In the genomic region with DNA sequence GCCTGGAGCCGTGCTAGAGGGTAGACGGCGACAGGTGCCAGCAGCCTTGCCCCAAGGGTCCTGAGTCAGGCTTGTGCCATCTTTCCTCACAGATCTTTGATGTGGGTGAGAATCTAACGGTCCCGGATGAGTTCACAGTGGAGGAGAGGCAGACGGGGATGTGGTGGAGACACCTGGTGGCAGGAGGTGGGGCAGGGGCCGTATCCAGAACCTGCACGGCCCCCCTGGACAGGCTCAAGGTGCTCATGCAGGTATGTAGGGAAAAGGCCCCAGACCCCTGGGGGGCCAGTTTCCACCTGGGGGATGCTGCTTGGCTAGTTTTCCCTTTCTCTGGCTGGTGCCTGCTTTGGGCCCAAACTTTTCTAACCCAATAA, we compare ENCODE assay signal across 9 cellular contexts. TPM values are rescaled to one million over a fixed set of nuclear protein-coding genes. Genes with fewer than 3 reads are reported as not detected.
DNase-seq lines count a peak whose midpoint lies in the region; ATAC-seq, FAIRE-seq and TF ChIP-seq lines count a peak whose summit lies in the region.
"Had no signal": no experiment of that assay in that cellular context is flagged by ENCODE, and none has a peak within 500 bp of the region (broad histone marks: within the 10 kb centered on the region; RNA-seq: fewer than 3 reads in every experiment).

No MANE protein-coding gene starts in this region.

- peak overlapping the region; percentile 32; the same call in 1 of the 2 replicates for H3K4me3 Mint-ChIP-seq in HFFc6
- H3K4me3 Mint-ChIP-seq in activated T-helper 17 cell treated with anti-CD3 and anti-CD28 coated beads, Interleukin-2, amount 50 U/mL, for 72 hours, result no peak overlapping the region
- no peak overlapping the region for H3K4me3 Mint-ChIP-seq in glutamatergic neuron (ENCODE audit: unreplicated experiment)

- WGBS in A549 (ENCODE audit: missing lambda C conversion rate), result 87% methylated on average over 8 of the region's 8 CpGs
- WGBS in HepG2 (ENCODE audit: low lambda C conversion rate), result 15% methylated on average over 5 of the region's 8 CpGs

- in situ Hi-C loops in HepG2 (cut with HindIII; ENCODE audit: extremely low pct_ligation_motif_present, low pct_unique_long_range_greater_than_20kb), result no loop called here

- BruUV-seq in HepG2 (replicated peaks; lab: Mats Ljungman, UMichigan), result no TSS peak

- no peak for DNase-seq in A549 (ENCODE audit: low read depth in 1 of 2, low spot score in 1 of 2)
- DNase-seq in HFFc6, result no peak
- peak; percentile 41 for DNase-seq in HepG2 (ENCODE audit: low spot score)
- no peak for DNase-seq in HuH-7 (ENCODE audit: low spot score)
- DNase-seq in glutamatergic neuron, result no peak

- H4K20me1 ChIP-seq in HepG2 (ENCODE audit: insufficient read depth, low read length), result peaks cover 17% of the 10 kb centered on the region; the same call in 1 of the 2 replicates

- CTCF ChIA-PET in A549 (lab: Yijun Ruan, JAX) (interaction anchor here (0.6 to 19.6 kb wide), 9 partner anchors 9 to 161 kb away, joined by 3 to 290 read pairs (median 6); no protein-coding TSS in a partner anchor), HepG2 (lab: Yijun Ruan, JAX; ENCODE audit: low intra/inter-chr PET ratio, low total read pairs) (interaction anchor here (1.3 to 2.6 kb wide), 2 partner anchors 14 to 20 kb away, joined by 5 to 14 read pairs; no protein-coding TSS in a partner anchor)

- H3K4me3 ChIP-seq in A549 (no peak overlapping the region), HepG2 (replicated peaks in 1 of 3; ENCODE audit: insufficient read depth in 1 of 3, low read depth in 2 of 3, low read length in 3 of 3) (peak overlapping the region in 1 of 3 experiments; percentile 38; a peak in 2 of 6 replicates)

- H3K4me1 Mint-ChIP-seq in HFFc6 (ENCODE audit: low read depth) (peaks cover 32% of the 10 kb centered on the region), glutamatergic neuron (ENCODE audit: low read depth, unreplicated experiment) (peaks cover 48% of the 10 kb centered on the region)
- H3K4me1 Mint-ChIP-seq in activated T-helper 17 cell treated with anti-CD3 and anti-CD28 coated beads, Interleukin-2, amount 50 U/mL, for 72 hours, result peaks cover 15% of the 10 kb centered on the region

- H3K36me3 Mint-ChIP-seq in HFFc6 (ENCODE audit: low read depth), result peaks cover 42% of the 10 kb centered on the region
- H3K36me3 Mint-ChIP-seq in activated T-helper 17 cell treated with anti-CD3 and anti-CD28 coated beads, Interleukin-2, amount 50 U/mL, for 72 hours (ENCODE audit: low read depth), result peaks cover 69% of the 10 kb centered on the region
- no peaks in the 10 kb centered on the region for H3K36me3 Mint-ChIP-seq in glutamatergic neuron (ENCODE audit: unreplicated experiment)

- TF ChIP-seq POLR2A in A549 (IDR thresholded peaks at IDR 0.05; ENCODE audit: low read length) (no peak), HepG2 (IDR thresholded peaks at IDR 0.05; ENCODE audit: insufficient read depth in 1 of 2, low read depth in 2 of 2, low read length in 2 of 2) (no peak)

- no peak overlapping the region for H3K27ac ChIP-seq in A549
- H3K27ac ChIP-seq in HepG2 (ENCODE audit: extremely low read length, insufficient read depth, low read length), result peak overlapping the region; percentile 90

- intact Hi-C loops in HepG2 (cut with micrococcal nuclease; ENCODE audit: unreplicated experiment), result loop anchor here (1.0 to 5.0 kb wide), 2 partner anchors 12 to 36 kb away; a partner anchor contains a TSS

- peak; percentile 2; the same call in 1 of the 3 replicates for TF ChIP-seq CTCF in A549 (IDR thresholded peaks at IDR 0.05)
- TF ChIP-seq CTCF in HFFc6 (IDR thresholded peaks at IDR 0.05), result peak; percentile 58
- peak; percentile 65 for TF ChIP-seq CTCF in HepG2 (CRISPR knock-in tag; IDR thresholded peaks at IDR 0.05)
- no peak for TF ChIP-seq CTCF in glutamatergic neuron (IDR thresholded peaks at IDR 0.05; ENCODE audit: partially characterized antibody, unreplicated experiment)

- TF ChIP-seq EP300 in A549 (IDR thresholded peaks at IDR 0.05) (no peak), HepG2 (IDR thresholded peaks at IDR 0.05; ENCODE audit: low read depth in 2 of 2, low read length in 2 of 2) (no peak), HepG2 (CRISPR knock-in tag; IDR thresholded peaks at IDR 0.05; ENCODE audit: borderline replicate concordance) (no peak)

- peaks cover 30% of the 10 kb centered on the region for H3K79me2 ChIP-seq in HepG2 (ENCODE audit: insufficient read depth, low read length)

- H3K4me1 ChIP-seq in A549 (peaks cover 21% of the 10 kb centered on the region), HepG2 (ENCODE audit: insufficient read depth, low read length) (peaks cover 91% of the 10 kb centered on the region)

- H3K27me3 Mint-ChIP-seq in HFFc6 (ENCODE audit: insufficient read depth), result peaks cover 9% of the 10 kb centered on the region
- H3K27me3 Mint-ChIP-seq in activated T-helper 17 cell treated with anti-CD3 and anti-CD28 coated beads, Interleukin-2, amount 50 U/mL, for 72 hours, result no peaks in the 10 kb centered on the region
- H3K27me3 Mint-ChIP-seq in glutamatergic neuron (ENCODE audit: unreplicated experiment), result peaks cover 11% of the 10 kb centered on the region

- H3K27me3 ChIP-seq in HepG2 (ENCODE audit: control insufficient read depth in 1 of 2, insufficient read depth in 2 of 2, low read length in 2 of 2), result no peaks in the 10 kb centered on the region; a peak in 1 of 5 replicates

- no peaks in the 10 kb centered on the region for H3K9me3 Mint-ChIP-seq in HFFc6
- no peaks in the 10 kb centered on the region for H3K9me3 Mint-ChIP-seq in activated T-helper 17 cell treated with anti-CD3 and anti-CD28 coated beads, Interleukin-2, amount 50 U/mL, for 72 hours
- peaks cover 13% of the 10 kb centered on the region for H3K9me3 Mint-ChIP-seq in glutamatergic neuron (ENCODE audit: unreplicated experiment)

- peak; percentile 12 to 30; a peak in 2 of 6 replicates for ATAC-seq in A549
- peak; percentile 75 for ATAC-seq in activated T-helper 17 cell treated with anti-CD3 and anti-CD28 coated beads, Interleukin-2, amount 50 U/mL, for 72 hours (replicated peaks)
- peak; percentile 36 for ATAC-seq in HepG2
- no peak for ATAC-seq in GM19463 (IDR thresholded peaks at IDR 0.05; ENCODE audit: unreplicated experiment)
- no peak for ATAC-seq in GM18502 (IDR thresholded peaks at IDR 0.05; ENCODE audit: poor library complexity, unreplicated experiment)

- peak overlapping the region; percentile 62 for H3K9ac ChIP-seq in HepG2 (ENCODE audit: insufficient read depth, low read depth, low read length)

- TF ChIP-seq RAD21 in A549 (conservative IDR thresholded peaks at IDR 0.05 in 1 of 2, IDR thresholded peaks at IDR 0.05 in 1 of 2), result peak; percentile 17 to 24; a peak in 1 of 5 replicates
- peak; percentile 39; the same call in 1 of the 2 replicates for TF ChIP-seq RAD21 in HepG2 (CRISPR knock-in tag; IDR thresholded peaks at IDR 0.05)

- H3K9me3 ChIP-seq in A549, result no peaks in the 10 kb centered on the region
- no peaks in the 10 kb centered on the region for H3K9me3 ChIP-seq in HepG2 (ENCODE audit: low read length)

- H3K4me2 ChIP-seq in A549, result no peak overlapping the region
- peak overlapping the region; percentile 61 for H3K4me2 ChIP-seq in HepG2 (ENCODE audit: low read depth, low read length)

- H3K36me3 ChIP-seq in HepG2 (replicated peaks in 1 of 2; ENCODE audit: control insufficient read depth in 1 of 2, insufficient read depth in 2 of 2, low read length in 2 of 2), result peaks cover 23 to 55% of the 10 kb centered on the region in 2 experiments

- no peak overlapping the region for H2AFZ ChIP-seq in HepG2 (ENCODE audit: low read length)

- POLR2A ChIA-PET in A549 (lab: Yijun Ruan, JAX) (interaction anchor here (0.8 kb wide), 1 partner anchor 10 kb away, joined by 3 read pairs; no protein-coding TSS in a partner anchor), HepG2 (lab: Yijun Ruan, JAX) (interaction anchor here (0.7 to 2.7 kb wide), 17 partner anchors 9 to 153 kb away, joined by 3 to 40 read pairs (median 5); a partner anchor contains a TSS)

- H3K27ac Mint-ChIP-seq in HFFc6, result peak overlapping the region; percentile 11; the same call in 1 of the 2 replicates
- H3K27ac Mint-ChIP-seq in activated T-helper 17 cell treated with anti-CD3 and anti-CD28 coated beads, Interleukin-2, amount 50 U/mL, for 72 hours, result peak overlapping the region; percentile 79
- H3K27ac Mint-ChIP-seq in glutamatergic neuron (ENCODE audit: unreplicated experiment), result no peak overlapping the region

- FAIRE-seq in A549 (lab: Jason Lieb, UNC), result no peak
- no peak for FAIRE-seq in HepG2 (lab: Jason Lieb, UNC)

RNA-seq across cellular contexts. Expression of a gene that starts 24.0 kb away (rescaled TPM):
- polyA plus RNA-seq in A549 (2011; rRNA removed) (79.8 and 94.5 TPM in 2 replicates), A549 (2017; fragmentation: RNase III; extraction: RNeasy Plus Mini Kit Qiagen cat#74134 plus additional on column Dnase treatment) (92.6 to 97.2 TPM (median 94.1 TPM) in 3 replicates), HepG2 (2011; rRNA removed) (63.7 and 67.2 TPM in 2 replicates)
- polyA plus RNA-seq in A549 (2012; cell fraction: cytosol; rRNA removed), result 191 and 205 TPM in 2 replicates
- polyA plus RNA-seq in A549 (2012; cell fraction: nucleus; rRNA removed), result 242 and 295 TPM in 2 replicates
- polyA minus RNA-seq in A549 (2011; rRNA and poly(A)+ RNA removed), result 95.4 and 96.9 TPM in 2 replicates
- total RNA-seq in HFFc6 (2021; fragmentation: NEBNext Ultra II Directional; extraction: Animal tissue kit (Norgen Biotek cat#: 25700)), result 10 to 100 TPM; 68.5 to 82.8 (median 70.6) TPM
- total RNA-seq in activated T-helper 17 cell treated with anti-CD3 and anti-CD28 coated beads, Interleukin-2, amount 50 U/mL, for 72 hours, result 10 to 100 TPM; 15.3 to 32.3 TPM
- total RNA-seq in HepG2 (2016; rRNA removed; fragmentation: Illumina TruSeq; extraction: Trizol) (68.5 and 79.8 TPM in 2 replicates), glutamatergic neuron (ENCODE audit: unreplicated experiment) (85.1 TPM)
- total RNA-seq in HepG2 (2016; cell fraction: cytosol; rRNA removed; fragmentation: Illumina TruSeq; extraction: Trizol; ENCODE audit: low read depth), result 176 and 179 TPM in 2 replicates
- 65.6 and 85.2 TPM in 2 replicates for total RNA-seq in HepG2 (2016; cell fraction: insoluble cytoplasmic fraction; rRNA removed; fragmentation: Illumina TruSeq; extraction: Trizol)
- 80.3 and 84.6 TPM in 2 replicates for total RNA-seq in HepG2 (2016; cell fraction: membrane; rRNA removed; fragmentation: Illumina TruSeq; extraction: Trizol)
- 40.6 and 44.2 TPM in 2 replicates for total RNA-seq in HepG2 (2016; cell fraction: nucleus; rRNA removed; fragmentation: Illumina TruSeq; extraction: Trizol)
- polyA plus RNA-seq in HepG2 (2011; cell fraction: cytosol; rRNA removed), result 53.6 and 85.6 TPM in 2 replicates
- 128 and 148 TPM in 2 replicates for polyA plus RNA-seq in HepG2 (2011; cell fraction: nucleus; rRNA removed)
- 39.6 and 40.6 TPM in 2 replicates for polyA plus RNA-seq in HepG2 (2012)
- 61.1 and 71.8 TPM in 2 replicates for polyA plus RNA-seq in HepG2 (2016; cell fraction: cytosol; fragmentation: Illumina TruSeq; extraction: Trizol; ENCODE audit: low read depth)
- 67.8 and 88.5 TPM in 2 replicates for polyA plus RNA-seq in HepG2 (2016; cell fraction: insoluble cytoplasmic fraction; fragmentation: Illumina TruSeq; extraction: Trizol; ENCODE audit: low read depth)
- polyA plus RNA-seq in HepG2 (2016; cell fraction: membrane; fragmentation: Illumina TruSeq; extraction: Trizol; ENCODE audit: low read depth), result 68.9 and 78.2 TPM in 2 replicates
- polyA plus RNA-seq in HepG2 (2016; cell fraction: nucleus; fragmentation: Illumina TruSeq; extraction: Trizol; ENCODE audit: insufficient read depth, low read depth), result 101 and 105 TPM in 2 replicates
- 109 and 143 TPM in 2 replicates for polyA minus RNA-seq in HepG2 (2011; rRNA and poly(A)+ RNA removed; ENCODE audit: low replicate concordance)
- 29.5 and 39.2 TPM in 2 replicates for polyA minus RNA-seq in HepG2 (2011; cell fraction: cytosol; rRNA and poly(A)+ RNA removed)
- 39.4 and 44.6 TPM in 2 replicates for polyA minus RNA-seq in HepG2 (2011; cell fraction: nucleus; rRNA and poly(A)+ RNA removed)

RNA-seq across cellular contexts. Expression of a gene that starts 35.5 kb away (rescaled TPM):
- polyA plus RNA-seq in A549 (2011; rRNA removed), result 7.0 TPM in 2 replicates
- polyA plus RNA-seq in A549 (2012; cell fraction: cytosol; rRNA removed), result 8.1 and 9.1 TPM in 2 replicates
- 19.7 and 19.8 TPM in 2 replicates for polyA plus RNA-seq in A549 (2012; cell fraction: nucleus; rRNA removed)
- 6.5 to 7.0 TPM (median 7.0 TPM) in 3 replicates for polyA plus RNA-seq in A549 (2017; fragmentation: RNase III; extraction: RNeasy Plus Mini Kit Qiagen cat#74134 plus additional on column Dnase treatment)
- 6.6 and 7.0 TPM in 2 replicates for polyA minus RNA-seq in A549 (2011; rRNA and poly(A)+ RNA removed)
- total RNA-seq in HFFc6 (2021; fragmentation: NEBNext Ultra II Directional; extraction: Animal tissue kit (Norgen Biotek cat#: 25700)), result 10 to 100 TPM; 16.5 to 20.7 (median 18.4) TPM
- total RNA-seq in activated T-helper 17 cell treated with anti-CD3 and anti-CD28 coated beads, Interleukin-2, amount 50 U/mL, for 72 hours, result 10 to 100 TPM; 10.8 to 12.7 TPM
- total RNA-seq in HepG2 (2016; rRNA removed; fragmentation: Illumina TruSeq; extraction: Trizol), result 18.5 and 24.8 TPM in 2 replicates
- 4.5 and 5.1 TPM in 2 replicates for total RNA-seq in HepG2 (2016; cell fraction: cytosol; rRNA removed; fragmentation: Illumina TruSeq; extraction: Trizol; ENCODE audit: low read depth)
- 16.4 and 24.3 TPM in 2 replicates for total RNA-seq in HepG2 (2016; cell fraction: insoluble cytoplasmic fraction; rRNA removed; fragmentation: Illumina TruSeq; extraction: Trizol)
- 10.5 and 11.1 TPM in 2 replicates for total RNA-seq in HepG2 (2016; cell fraction: membrane; rRNA removed; fragmentation: Illumina TruSeq; extraction: Trizol)
- total RNA-seq in HepG2 (2016; cell fraction: nucleus; rRNA removed; fragmentation: Illumina TruSeq; extraction: Trizol), result 21.4 and 25.1 TPM in 2 replicates
- polyA plus RNA-seq in HepG2 (2011; rRNA removed), result 10.5 and 16.7 TPM in 2 replicates
- polyA plus RNA-seq in HepG2 (2011; cell fraction: cytosol; rRNA removed), result 10.7 and 11.2 TPM in 2 replicates
- 26.1 and 29.6 TPM in 2 replicates for polyA plus RNA-seq in HepG2 (2011; cell fraction: nucleus; rRNA removed)
- polyA plus RNA-seq in HepG2 (2012), result 12.9 and 15.5 TPM in 2 replicates
- 1.1 and 1.3 TPM in 2 replicates for polyA plus RNA-seq in HepG2 (2016; cell fraction: cytosol; fragmentation: Illumina TruSeq; extraction: Trizol; ENCODE audit: low read depth)
- 11.6 and 13.1 TPM in 2 replicates for polyA plus RNA-seq in HepG2 (2016; cell fraction: insoluble cytoplasmic fraction; fragmentation: Illumina TruSeq; extraction: Trizol; ENCODE audit: low read depth)
- polyA plus RNA-seq in HepG2 (2016; cell fraction: membrane; fragmentation: Illumina TruSeq; extraction: Trizol; ENCODE audit: low read depth), result 2.6 and 2.7 TPM in 2 replicates
- 31.1 and 36.4 TPM in 2 replicates for polyA plus RNA-seq in HepG2 (2016; cell fraction: nucleus; fragmentation: Illumina TruSeq; extraction: Trizol; ENCODE audit: insufficient read depth, low read depth)
- polyA minus RNA-seq in HepG2 (2011; rRNA and poly(A)+ RNA removed; ENCODE audit: low replicate concordance), result 20.5 and 28.1 TPM in 2 replicates
- polyA minus RNA-seq in HepG2 (2011; cell fraction: cytosol; rRNA and poly(A)+ RNA removed), result 10.0 and 10.2 TPM in 2 replicates
- 14.4 and 26.1 TPM in 2 replicates for polyA minus RNA-seq in HepG2 (2011; cell fraction: nucleus; rRNA and poly(A)+ RNA removed)
- total RNA-seq in glutamatergic neuron (ENCODE audit: unreplicated experiment), result 33.0 TPM

RNA-seq across cellular contexts. Expression of a gene that starts 36.5 kb away (rescaled TPM):
- polyA plus RNA-seq in A549 (2011; rRNA removed) (6.0 and 7.8 TPM in 2 replicates), A549 (2017; fragmentation: RNase III; extraction: RNeasy Plus Mini Kit Qiagen cat#74134 plus additional on column Dnase treatment) (6.8 to 7.6 TPM (median 7.5 TPM) in 3 replicates), HepG2 (2011; rRNA removed) (6.9 TPM in 2 replicates)
- polyA plus RNA-seq in A549 (2012; cell fraction: cytosol; rRNA removed), result 7.8 and 10.3 TPM in 2 replicates
- 6.8 and 7.3 TPM in 2 replicates for polyA plus RNA-seq in A549 (2012; cell fraction: nucleus; rRNA removed)
- polyA minus RNA-seq in A549 (2011; rRNA and poly(A)+ RNA removed), result 7.6 and 11.6 TPM in 2 replicates
- 10 to 100 TPM in 3 of 6 experiments, 1 to 10 TPM in 3; 8.7 to 11.5 (median 9.8) TPM for total RNA-seq in HFFc6 (2021; fragmentation: NEBNext Ultra II Directional; extraction: Animal tissue kit (Norgen Biotek cat#: 25700))
- total RNA-seq in activated T-helper 17 cell treated with anti-CD3 and anti-CD28 coated beads, Interleukin-2, amount 50 U/mL, for 72 hours, result 10 to 100 TPM in 1 of 2 donors, 1 to 10 TPM in 1; 9.0 to 15.0 TPM
- total RNA-seq in HepG2 (2016; rRNA removed; fragmentation: Illumina TruSeq; extraction: Trizol) (6.0 and 6.6 TPM in 2 replicates), glutamatergic neuron (ENCODE audit: unreplicated experiment) (6.2 TPM)
- 3.1 and 4.1 TPM in 2 replicates for total RNA-seq in HepG2 (2016; cell fraction: cytosol; rRNA removed; fragmentation: Illumina TruSeq; extraction: Trizol; ENCODE audit: low read depth)
- total RNA-seq in HepG2 (2016; cell fraction: insoluble cytoplasmic fraction; rRNA removed; fragmentation: Illumina TruSeq; extraction: Trizol), result 6.0 and 6.4 TPM in 2 replicates
- total RNA-seq in HepG2 (2016; cell fraction: membrane; rRNA removed; fragmentation: Illumina TruSeq; extraction: Trizol), result 5.7 and 6.1 TPM in 2 replicates
- 2.9 and 4.1 TPM in 2 replicates for total RNA-seq in HepG2 (2016; cell fraction: nucleus; rRNA removed; fragmentation: Illumina TruSeq; extraction: Trizol)
- polyA plus RNA-seq in HepG2 (2011; cell fraction: cytosol; rRNA removed), result 4.9 and 6.4 TPM in 2 replicates
- polyA plus RNA-seq in HepG2 (2011; cell fraction: nucleus; rRNA removed), result 3.8 and 4.0 TPM in 2 replicates
- 3.0 and 3.8 TPM in 2 replicates for polyA plus RNA-seq in HepG2 (2012)
- polyA plus RNA-seq in HepG2 (2016; cell fraction: cytosol; fragmentation: Illumina TruSeq; extraction: Trizol; ENCODE audit: low read depth), result 2.4 and 2.6 TPM in 2 replicates
- polyA plus RNA-seq in HepG2 (2016; cell fraction: insoluble cytoplasmic fraction; fragmentation: Illumina TruSeq; extraction: Trizol; ENCODE audit: low read depth), result 5.2 and 5.7 TPM in 2 replicates
- polyA plus RNA-seq in HepG2 (2016; cell fraction: membrane; fragmentation: Illumina TruSeq; extraction: Trizol; ENCODE audit: low read depth), result 3.5 and 3.9 TPM in 2 replicates
- 4.9 and 5.1 TPM in 2 replicates for polyA plus RNA-seq in HepG2 (2016; cell fraction: nucleus; fragmentation: Illumina TruSeq; extraction: Trizol; ENCODE audit: insufficient read depth, low read depth)
- 8.2 and 13.2 TPM in 2 replicates for polyA minus RNA-seq in HepG2 (2011; rRNA and poly(A)+ RNA removed; ENCODE audit: low replicate concordance)
- polyA minus RNA-seq in HepG2 (2011; cell fraction: cytosol; rRNA and poly(A)+ RNA removed), result 3.2 and 6.0 TPM in 2 replicates
- 1.5 and 2.1 TPM in 2 replicates for polyA minus RNA-seq in HepG2 (2011; cell fraction: nucleus; rRNA and poly(A)+ RNA removed)

RNA-seq across cellular contexts. Expression of a gene that starts 45.7 kb away (rescaled TPM):
- polyA plus RNA-seq in A549 (2011; rRNA removed) (11.9 and 18.1 TPM in 2 replicates), A549 (2017; fragmentation: RNase III; extraction: RNeasy Plus Mini Kit Qiagen cat#74134 plus additional on column Dnase treatment) (2.3 to 3.0 TPM (median 2.6 TPM) in 3 replicates), HepG2 (2011; rRNA removed) (1.4 and 2.3 TPM in 2 replicates)
- polyA plus RNA-seq in A549 (2012; cell fraction: cytosol; rRNA removed), result 0.89 and 0.93 TPM in 2 replicates
- 0.55 and 1.0 TPM in 2 replicates for polyA plus RNA-seq in A549 (2012; cell fraction: nucleus; rRNA removed)
- polyA minus RNA-seq in A549 (2011; rRNA and poly(A)+ RNA removed), result 5.7 and 7.4 TPM in 2 replicates
- total RNA-seq in HFFc6 (2021; fragmentation: NEBNext Ultra II Directional; extraction: Animal tissue kit (Norgen Biotek cat#: 25700)), result not detected
- not detected for total RNA-seq in activated T-helper 17 cell treated with anti-CD3 and anti-CD28 coated beads, Interleukin-2, amount 50 U/mL, for 72 hours
- total RNA-seq in HepG2 (2016; rRNA removed; fragmentation: Illumina TruSeq; extraction: Trizol) (0.34 and 0.38 TPM in 2 replicates), glutamatergic neuron (ENCODE audit: unreplicated experiment) (not detected)
- 0.40 TPM in 1 of 2 replicates, not detected in the other for total RNA-seq in HepG2 (2016; cell fraction: cytosol; rRNA removed; fragmentation: Illumina TruSeq; extraction: Trizol; ENCODE audit: low read depth)
- 0.24 TPM in 1 of 2 replicates, not detected in the other for total RNA-seq in HepG2 (2016; cell fraction: insoluble cytoplasmic fraction; rRNA removed; fragmentation: Illumina TruSeq; extraction: Trizol)
- 0.34 and 0.38 TPM in 2 replicates for total RNA-seq in HepG2 (2016; cell fraction: membrane; rRNA removed; fragmentation: Illumina TruSeq; extraction: Trizol)
- not detected in 2 replicates for total RNA-seq in HepG2 (2016; cell fraction: nucleus; rRNA removed; fragmentation: Illumina TruSeq; extraction: Trizol)
- polyA plus RNA-seq in HepG2 (2011; cell fraction: cytosol; rRNA removed), result 0.93 and 2.4 TPM in 2 replicates
- 4.4 and 6.2 TPM in 2 replicates for polyA plus RNA-seq in HepG2 (2011; cell fraction: nucleus; rRNA removed)
- polyA plus RNA-seq in HepG2 (2012), result 1.5 and 1.7 TPM in 2 replicates
- polyA plus RNA-seq in HepG2 (2016; cell fraction: cytosol; fragmentation: Illumina TruSeq; extraction: Trizol; ENCODE audit: low read depth), result 0.69 and 0.92 TPM in 2 replicates
- 0.71 and 0.76 TPM in 2 replicates for polyA plus RNA-seq in HepG2 (2016; cell fraction: insoluble cytoplasmic fraction; fragmentation: Illumina TruSeq; extraction: Trizol; ENCODE audit: low read depth)
- 0.49 and 0.63 TPM in 2 replicates for polyA plus RNA-seq in HepG2 (2016; cell fraction: membrane; fragmentation: Illumina TruSeq; extraction: Trizol; ENCODE audit: low read depth)
- polyA plus RNA-seq in HepG2 (2016; cell fraction: nucleus; fragmentation: Illumina TruSeq; extraction: Trizol; ENCODE audit: insufficient read depth, low read depth), result 1.7 and 3.0 TPM in 2 replicates
- 0.44 and 0.52 TPM in 2 replicates for polyA minus RNA-seq in HepG2 (2011; rRNA and poly(A)+ RNA removed; ENCODE audit: low replicate concordance)
- polyA minus RNA-seq in HepG2 (2011; cell fraction: cytosol; rRNA and poly(A)+ RNA removed), result 0.99 TPM in 1 of 2 replicates, not detected in the other
- polyA minus RNA-seq in HepG2 (2011; cell fraction: nucleus; rRNA and poly(A)+ RNA removed), result not detected in 2 replicates
- total RNA-seq: glomerular endothelial cell had no signal

RNA-seq across cellular contexts. Expression of a gene that starts 56.5 kb away (rescaled TPM):
- polyA plus RNA-seq in A549 (2011; rRNA removed) (23.0 and 23.8 TPM in 2 replicates), A549 (2017; fragmentation: RNase III; extraction: RNeasy Plus Mini Kit Qiagen cat#74134 plus additional on column Dnase treatment) (23.3 to 28.1 TPM (median 26.0 TPM) in 3 replicates), HepG2 (2011; rRNA removed) (27.6 and 29.5 TPM in 2 replicates)
- 39.6 and 58.1 TPM in 2 replicates for polyA plus RNA-seq in A549 (2012; cell fraction: cytosol; rRNA removed)
- polyA plus RNA-seq in A549 (2012; cell fraction: nucleus; rRNA removed), result 36.5 and 39.0 TPM in 2 replicates
- polyA minus RNA-seq in A549 (2011; rRNA and poly(A)+ RNA removed), result 8.4 and 8.9 TPM in 2 replicates
- 10 to 100 TPM; 45.7 to 63.2 (median 50.5) TPM for total RNA-seq in HFFc6 (2021; fragmentation: NEBNext Ultra II Directional; extraction: Animal tissue kit (Norgen Biotek cat#: 25700))
- 10 to 100 TPM; 65.7 to 71.9 TPM for total RNA-seq in activated T-helper 17 cell treated with anti-CD3 and anti-CD28 coated beads, Interleukin-2, amount 50 U/mL, for 72 hours
- total RNA-seq in HepG2 (2016; rRNA removed; fragmentation: Illumina TruSeq; extraction: Trizol) (22.2 and 33.1 TPM in 2 replicates), glutamatergic neuron (ENCODE audit: unreplicated experiment) (147 TPM)
- 146 and 177 TPM in 2 replicates for total RNA-seq in HepG2 (2016; cell fraction: cytosol; rRNA removed; fragmentation: Illumina TruSeq; extraction: Trizol; ENCODE audit: low read depth)
- total RNA-seq in HepG2 (2016; cell fraction: insoluble cytoplasmic fraction; rRNA removed; fragmentation: Illumina TruSeq; extraction: Trizol), result 17.4 and 30.2 TPM in 2 replicates
- total RNA-seq in HepG2 (2016; cell fraction: membrane; rRNA removed; fragmentation: Illumina TruSeq; extraction: Trizol), result 86.9 and 114 TPM in 2 replicates
- total RNA-seq in HepG2 (2016; cell fraction: nucleus; rRNA removed; fragmentation: Illumina TruSeq; extraction: Trizol), result 11.7 and 11.9 TPM in 2 replicates
- polyA plus RNA-seq in HepG2 (2011; cell fraction: cytosol; rRNA removed), result 25.8 and 50.8 TPM in 2 replicates
- 19.2 and 22.8 TPM in 2 replicates for polyA plus RNA-seq in HepG2 (2011; cell fraction: nucleus; rRNA removed)
- polyA plus RNA-seq in HepG2 (2012), result 13.4 and 25.7 TPM in 2 replicates
- polyA plus RNA-seq in HepG2 (2016; cell fraction: cytosol; fragmentation: Illumina TruSeq; extraction: Trizol; ENCODE audit: low read depth), result 235 and 253 TPM in 2 replicates
- polyA plus RNA-seq in HepG2 (2016; cell fraction: insoluble cytoplasmic fraction; fragmentation: Illumina TruSeq; extraction: Trizol; ENCODE audit: low read depth), result 19.0 and 25.9 TPM in 2 replicates
- 124 and 129 TPM in 2 replicates for polyA plus RNA-seq in HepG2 (2016; cell fraction: membrane; fragmentation: Illumina TruSeq; extraction: Trizol; ENCODE audit: low read depth)
- 21.4 TPM in 2 replicates for polyA plus RNA-seq in HepG2 (2016; cell fraction: nucleus; fragmentation: Illumina TruSeq; extraction: Trizol; ENCODE audit: insufficient read depth, low read depth)
- polyA minus RNA-seq in HepG2 (2011; rRNA and poly(A)+ RNA removed; ENCODE audit: low replicate concordance), result 17.1 and 32.9 TPM in 2 replicates
- 13.6 and 21.6 TPM in 2 replicates for polyA minus RNA-seq in HepG2 (2011; cell fraction: cytosol; rRNA and poly(A)+ RNA removed)
- polyA minus RNA-seq in HepG2 (2011; cell fraction: nucleus; rRNA and poly(A)+ RNA removed), result 4.8 and 7.1 TPM in 2 replicates

Comparison
In these comparisons a context has a peak if more than half of its experiments do, and no peak if none do; other contexts are left out.
1. ATAC-seq: peak in A549 (2 of 2), activated T-helper 17 cell treated with anti-CD3 and anti-CD28 coated beads, Interleukin-2, amount 50 U/mL, for 72 hours (single experiment) and HepG2 (single experiment); none in GM19463 (single experiment) and GM18502 (single experiment).